ENCODE assay signal across 31 cellular contexts in genomic region chr9:26566141-26566540, GRCh38.
"Had no signal": no experiment of that assay in that cellular context is flagged by ENCODE, and none has a peak within 500 bp of the region (broad histone marks: within the 10 kb centered on the region; RNA-seq: fewer than 3 reads in every experiment).

No MANE protein-coding gene starts in this region.

- H3K4me3 ChIP-seq: ascending aorta, cardiac muscle cell had no signal

- H3K36me3 ChIP-seq: ascending aorta, cardiac muscle cell had no signal

- H3K27me3 ChIP-seq: ascending aorta, cardiac muscle cell had no signal

- H3K9me3 ChIP-seq: ascending aorta had no signal

- DNase-seq: activated B cell treated with CpG ODN at 0.5 μM for 24 hours; activated CD4-positive, alpha-beta memory T cell treated with anti-CD3 and anti-CD28 coated beads for 36 hours; activated CD4-positive, alpha-beta T cell treated with anti-CD3 and anti-CD28 coated beads for 4 hours; activated CD4-positive, alpha-beta T cell treated with anti-CD3 and anti-CD28 coated beads, Interleukin-2, amount 10 ng/mL, durations not matched to agents 24 days and 14 days; activated CD4-positive, alpha-beta T cell treated with anti-CD3 and anti-CD28 coated beads, Interleukin-2, amount 50 U/mL, for 1 hour; activated CD4-positive, alpha-beta T cell treated with anti-CD3 and anti-CD28 coated beads, Interleukin-2, amount 50 U/mL, for 4 hours; activated CD4-positive, CD25-positive, alpha-beta regulatory T cell treated with anti-CD3 and anti-CD28 coated beads, Interleukin-2, amount 50 U/mL, for 72 hours; activated CD8-positive, alpha-beta memory T cell treated with anti-CD3 and anti-CD28 coated beads, Interleukin-2, amount 50 U/mL, for 4 hours; activated CD8-positive, alpha-beta T cell treated with anti-CD3 and anti-CD28 coated beads for 36 hours; activated effector memory CD4-positive, alpha-beta T cell treated with anti-CD3 and anti-CD28 coated beads, Interleukin-2, amount 50 U/mL, for 16 hours; activated gamma-delta T cell treated with Interleukin-2 at 50 U/mL for 16 hours; activated naive CD4-positive, alpha-beta T cell; activated naive CD4-positive, alpha-beta T cell treated with anti-CD3 and anti-CD28 coated beads, Interleukin-2, amount 10 ng/mL, durations not matched to agents 7 days and 5 days; activated naive CD8-positive, alpha-beta T cell treated with anti-CD3 and anti-CD28 coated beads, Interleukin-2, amount 10 ng/mL, durations not matched to agents 7 days and 5 days; activated naive CD8-positive, alpha-beta T cell treated with anti-CD3 and anti-CD28 coated beads, Interleukin-2, amount 50 U/mL, for 24 hours; activated T-cell treated with anti-CD3 and anti-CD28 coated beads for 4 hours; activated T-cell treated with anti-CD3 and anti-CD28 coated beads, Interleukin-2, amount 50 U/mL, for 1 hour; activated T-cell treated with anti-CD3 and anti-CD28 coated beads, Interleukin-2, amount 50 U/mL, for 4 hours; activated T-cell treated with anti-CD3 and anti-CD28 coated beads, Interleukin-2, amount 50 U/mL, for 72 hours; amygdala; anterior cingulate cortex; caudate nucleus; cerebellar nuclear complex; T-helper 2 cell; T-helper 9 cell had no signal

- FAIRE-seq: bronchial epithelial cell, TTC549 had no signal

- H3K4me1 ChIP-seq: ascending aorta had no signal

- H3K27ac ChIP-seq: ascending aorta, cardiac muscle cell, VCaP had no signal

- ATAC-seq: activated CD8-positive, alpha-beta T cell treated with anti-CD3 and anti-CD28 coated beads for 36 hours; activated naive CD8-positive, alpha-beta T cell treated with anti-CD3 and anti-CD28 coated beads, Interleukin-2, amount 50 U/mL, for 24 hours; activated T-cell treated with anti-CD3 and anti-CD28 coated beads, Interleukin-2, amount 50 U/mL, for 4 hours; activated T-cell treated with anti-CD3 and anti-CD28 coated beads, Interleukin-2, amount 50 U/mL, for 72 hours; activated T-helper 17 cell treated with anti-CD3 and anti-CD28 coated beads, Interleukin-2, amount 50 U/mL, for 72 hours had no signal
